In the genomic region with DNA sequence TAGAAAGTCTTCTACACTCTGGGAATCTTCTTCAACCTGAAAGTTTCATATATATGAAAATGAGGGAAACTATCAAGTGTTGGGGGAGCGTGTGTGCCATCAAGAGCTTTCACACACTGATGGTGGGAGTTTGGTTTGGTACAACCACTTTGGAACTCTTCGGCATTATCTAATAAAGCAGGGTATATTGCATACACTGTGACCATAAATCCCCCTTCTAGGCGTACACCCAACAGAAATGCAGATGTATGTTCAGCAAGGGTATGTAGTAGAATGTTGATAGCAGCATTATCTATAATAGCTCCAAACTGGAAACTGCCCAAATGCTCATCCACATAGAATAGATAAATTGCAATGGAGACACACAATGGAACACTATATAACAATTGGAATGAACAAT, we compare ENCODE assay signal across 17 cellular contexts.
"Had no signal": no experiment of that assay in that cellular context is flagged by ENCODE, and none has a peak within 500 bp of the region (broad histone marks: within the 10 kb centered on the region; RNA-seq: fewer than 3 reads in every experiment).

No MANE protein-coding gene starts in this region.

- H3K27ac ChIP-seq: coronary artery, dorsolateral prefrontal cortex, esophagus muscularis mucosa, foreskin keratinocyte, gastroesophageal sphincter, heart left ventricle, left lung, lower lobe of right lung had no signal

- H3K36me3 ChIP-seq: esophagus muscularis mucosa, gastroesophageal sphincter, heart left ventricle, left lung, lower lobe of right lung had no signal

- DNase-seq: dermis blood vessel endothelial cell; dorsolateral prefrontal cortex; effector CD4-positive, alpha-beta T cell; effector memory CD4-positive, alpha-beta T cell; foreskin keratinocyte; heart left ventricle; hippocampal formation; left cardiac atrium; left lung; left ventricle myocardium superior; lower lobe of right lung; mesenchymal stem cell; midbrain; naive thymus-derived CD4-positive, alpha-beta T cell had no signal

- H3K4me1 ChIP-seq: esophagus muscularis mucosa, foreskin keratinocyte, gastroesophageal sphincter, heart left ventricle, left lung, lower lobe of right lung had no signal

- H3K9me3 ChIP-seq: esophagus muscularis mucosa, gastroesophageal sphincter, heart left ventricle, left lung, lower lobe of right lung had no signal

- H3K4me3 ChIP-seq: coronary artery, dorsolateral prefrontal cortex, esophagus muscularis mucosa, gastroesophageal sphincter, heart left ventricle, left lung, lower lobe of right lung had no signal

- H3K27me3 ChIP-seq: esophagus muscularis mucosa, gastroesophageal sphincter, heart left ventricle, left lung had no signal

- ATAC-seq: foreskin keratinocyte; gastroesophageal sphincter; heart left ventricle; left cardiac atrium; left lung; left ventricle myocardium superior; lower lobe of right lung; naive thymus-derived CD4-positive, alpha-beta T cell had no signal
